ENCODE assay signal across 11 cellular contexts in genomic region chr3:52891615-52892081, GRCh38. TPM values are rescaled to one million over a fixed set of nuclear protein-coding genes. Genes with fewer than 3 reads are reported as not detected.
DNase-seq lines count a peak whose midpoint lies in the region; ATAC-seq, FAIRE-seq and TF ChIP-seq lines count a peak whose summit lies in the region.
"Had no signal": no experiment of that assay in that cellular context is flagged by ENCODE, and none has a peak within 500 bp of the region (broad histone marks: within the 10 kb centered on the region; RNA-seq: fewer than 3 reads in every experiment).

No MANE protein-coding gene starts in this region.

- CTCF ChIA-PET in CD4-positive, alpha-beta T cell (lab: Charles Lee) = interaction anchor here (1.0 kb wide), 1 partner anchor 154 kb away, joined by 3 read pairs; the partner anchor contains the start of gene SFMBT1

- no peak overlapping the region for H3K27ac ChIP-seq in CD4-positive, alpha-beta T cell (ENCODE audit: low read depth, low read length)
- H3K27ac ChIP-seq in pancreas = peak overlapping the region; percentile 50 to 72 (median 58)

- no peak for TF ChIP-seq CTCF in CD4-positive, alpha-beta T cell (IDR thresholded peaks at IDR 0.05)
- no peak for TF ChIP-seq CTCF in NB4 (IDR thresholded peaks at IDR 0.05; ENCODE audit: low read depth, low read length)
- no peak for TF ChIP-seq CTCF in epithelial cell of esophagus (IDR thresholded peaks at IDR 0.05; ENCODE audit: insufficient read depth, low read depth, low read length, missing control alignments)
- TF ChIP-seq CTCF in pancreas (IDR thresholded peaks at IDR 0.05) = no peak

- H3K9me3 ChIP-seq in CD4-positive, alpha-beta T cell (ENCODE audit: control insufficient read depth, low read length) = no peaks in the 10 kb centered on the region
- no peaks in the 10 kb centered on the region for H3K9me3 ChIP-seq in pancreas

- H3K36me3 ChIP-seq in pancreas = no peaks in the 10 kb centered on the region

- peaks cover 71% of the 10 kb centered on the region for H3K4me1 Mint-ChIP-seq in CD4-positive, alpha-beta T cell (ENCODE audit: low read depth)

- DNase-seq in CD4-positive, alpha-beta T cell = no peak
- DNase-seq in NB4 (ENCODE audit: low read depth) = peak; percentile 93
- peak; percentile 28 for DNase-seq in epithelial cell of esophagus (ENCODE audit: low read depth)
- no peak for DNase-seq in pancreas
- no peak for DNase-seq in ureter (ENCODE audit: low spot score)
- DNase-seq in NCI-H510A treated with DMSO at 0.1 percent for 48 hours (lab: John Stamatoyannopoulos, UW) = no peak

- peaks cover 17% of the 10 kb centered on the region for H3K36me3 Mint-ChIP-seq in CD4-positive, alpha-beta T cell (ENCODE audit: low read depth)

- peak overlapping the region; percentile 8 for H3K4me3 Mint-ChIP-seq in CD4-positive, alpha-beta T cell
- H3K4me3 Mint-ChIP-seq: neural crest cell had no signal

- FAIRE-seq in pancreas (lab: Jason Lieb, UNC) = no peak
- FAIRE-seq: bronchial epithelial cell had no signal

- H3K27me3 Mint-ChIP-seq in CD4-positive, alpha-beta T cell = no peaks in the 10 kb centered on the region

- TF ChIP-seq POLR2A in NB4 (IDR thresholded peaks at IDR 0.05; ENCODE audit: extremely low read depth, insufficient read length) = no peak

- POLR2A ChIA-PET in CD4-positive, alpha-beta T cell (lab: Charles Lee) = interaction anchor here (1.2 kb wide), 2 partner anchors 12 to 154 kb away, joined by 3 to 5 read pairs; partner anchors contain the start of gene SFMBT1

- no peaks in the 10 kb centered on the region for H3K27me3 ChIP-seq in CD4-positive, alpha-beta T cell (ENCODE audit: control insufficient read depth, insufficient read depth, low read length)
- H3K27me3 ChIP-seq in pancreas = no peaks in the 10 kb centered on the region

- H3K4me3 ChIP-seq in NB4 (ENCODE audit: low read depth, low read length) = no peak overlapping the region
- H3K4me3 ChIP-seq in epithelial cell of esophagus (ENCODE audit: low read length) = no peak overlapping the region
- H3K4me3 ChIP-seq in pancreas = no peak overlapping the region

- H3K27ac Mint-ChIP-seq in CD4-positive, alpha-beta T cell = peak overlapping the region; percentile 87

- no peak for ATAC-seq in CD4-positive, alpha-beta T cell (ENCODE audit: poor library complexity)
- ATAC-seq in pancreas (peak; percentile 8 to 43 (median 31)), GM21390 (IDR thresholded peaks at IDR 0.05; ENCODE audit: unreplicated experiment) (no peak), HG03520 (IDR thresholded peaks at IDR 0.05; ENCODE audit: unreplicated experiment) (no peak)
- ATAC-seq: Panc1 had no signal

- peaks cover 30 to 61% (median 34%) of the 10 kb centered on the region in 3 donors for H3K4me1 ChIP-seq in pancreas

- 42 to 56% methylated on average over 2 of the region's 2 CpGs for WGBS in pancreas, 2 donors

- H3K9me3 Mint-ChIP-seq in CD4-positive, alpha-beta T cell = no peaks in the 10 kb centered on the region
- H3K9me3 Mint-ChIP-seq: neural crest cell had no signal

- intact Hi-C loops in CD4-positive, alpha-beta T cell (cut with DNase I, micrococcal nuclease) = loop anchor here in 1 of 2 experiments (10.0 kb wide), 2 partner anchors 357 to 363 kb away; partner anchors contain the start of genes NT5DC2, TKT and UQCC5
- intact Hi-C loops in pancreas (cut with DNase I) = no loop called here

RNA-seq across cellular contexts. Expression of gene STIMATE, which starts 5.7 kb away (rescaled TPM):
- 10 to 100 TPM; 39.8 to 42.6 TPM for total RNA-seq in CD4-positive, alpha-beta T cell
- total RNA-seq in pancreas (10 to 100 TPM in 4 of 6 donors, 1 to 10 TPM in 2; 7.7 to 16.0 (median 13.6) TPM), ureter (35.7 TPM)
- polyA plus RNA-seq in pancreas = 10 to 100 TPM in 1 of 2 donors, 1 to 10 TPM in 1; 5.0 to 19.9 TPM

RNA-seq across cellular contexts. Expression of gene MUSTN1, which starts 56.8 kb away (rescaled TPM):
- total RNA-seq in CD4-positive, alpha-beta T cell = 10 to 100 TPM; 10.7 to 11.3 TPM
- under 1 TPM in 3 of 6 donors, not detected in 3; 0.42 to 0.55 (median 0.47) TPM for total RNA-seq in pancreas
- 10 to 100 TPM; 35.2 to 63.7 TPM for polyA plus RNA-seq in pancreas
- 15.9 TPM for total RNA-seq in ureter
- total RNA-seq: bronchial epithelial cell had no signal

Comparison
In these comparisons a context has a peak if more than half of its experiments do, and no peak if none do; other contexts are left out.
1. ATAC-seq: peak in pancreas (4 of 4); none in CD4-positive, alpha-beta T cell (single experiment), GM21390 (single experiment) and HG03520 (single experiment).
2. DNase-seq: peak in NB4 (single experiment) and epithelial cell of esophagus (single experiment); none in CD4-positive, alpha-beta T cell (0 of 10), pancreas (0 of 6), ureter (single experiment) and NCI-H510A treated with DMSO at 0.1 percent for 48 hours (single experiment).
3. RNA of gene MUSTN1, which starts 56.8 kb away (total RNA-seq): 15.9 TPM in ureter (single experiment) and 10.7 to 11.3 TPM in CD4-positive, alpha-beta T cell; 0.42 to 0.55 TPM in pancreas; every median in the first group is over 4 times any median in the second.